ENCODE assay signal across 1 cellular context in the genomic region with DNA sequence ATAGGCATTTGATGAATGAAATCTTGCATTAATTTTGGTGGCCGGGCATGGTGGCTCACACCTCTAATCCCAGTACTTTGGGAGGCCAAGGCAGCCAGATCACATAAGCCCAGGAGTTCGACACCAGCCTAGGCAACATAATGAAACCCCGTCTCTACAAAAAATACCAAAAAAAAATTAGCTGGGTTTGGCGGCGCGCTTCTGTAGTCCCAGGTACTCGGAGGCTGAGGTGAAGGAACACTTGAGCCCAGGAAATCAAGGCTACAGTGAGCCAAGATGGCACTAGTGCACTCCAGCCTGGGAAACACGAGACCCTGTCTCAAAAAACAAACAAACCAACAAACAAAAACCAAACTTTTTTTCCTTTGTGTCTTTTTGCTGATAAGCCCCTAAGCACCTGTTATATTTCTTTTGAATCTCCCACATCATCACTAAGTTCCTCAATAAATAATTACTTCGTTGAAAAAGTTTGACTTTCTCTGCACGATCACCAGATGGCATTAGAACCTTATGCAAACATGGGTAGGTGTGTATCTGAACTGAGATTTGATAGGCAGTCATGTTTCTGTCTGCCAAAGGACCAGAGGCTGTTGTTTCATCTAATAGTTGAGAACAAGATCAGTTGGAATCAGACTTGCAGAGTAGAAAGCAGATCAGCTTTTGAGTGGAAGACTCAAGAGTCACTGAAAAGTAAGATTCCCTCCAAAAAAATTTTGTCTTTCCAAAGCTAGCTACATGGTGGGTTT.
TF ChIP-seq lines count a peak whose summit lies in the region.

No MANE protein-coding gene starts in this region.

TF ChIP-seq in Ishikawa, 13 proteins besides CTCF, POLR2A, EP300 and RAD21 (continued from another document):
- TF ChIP-seq, protein P1, sequence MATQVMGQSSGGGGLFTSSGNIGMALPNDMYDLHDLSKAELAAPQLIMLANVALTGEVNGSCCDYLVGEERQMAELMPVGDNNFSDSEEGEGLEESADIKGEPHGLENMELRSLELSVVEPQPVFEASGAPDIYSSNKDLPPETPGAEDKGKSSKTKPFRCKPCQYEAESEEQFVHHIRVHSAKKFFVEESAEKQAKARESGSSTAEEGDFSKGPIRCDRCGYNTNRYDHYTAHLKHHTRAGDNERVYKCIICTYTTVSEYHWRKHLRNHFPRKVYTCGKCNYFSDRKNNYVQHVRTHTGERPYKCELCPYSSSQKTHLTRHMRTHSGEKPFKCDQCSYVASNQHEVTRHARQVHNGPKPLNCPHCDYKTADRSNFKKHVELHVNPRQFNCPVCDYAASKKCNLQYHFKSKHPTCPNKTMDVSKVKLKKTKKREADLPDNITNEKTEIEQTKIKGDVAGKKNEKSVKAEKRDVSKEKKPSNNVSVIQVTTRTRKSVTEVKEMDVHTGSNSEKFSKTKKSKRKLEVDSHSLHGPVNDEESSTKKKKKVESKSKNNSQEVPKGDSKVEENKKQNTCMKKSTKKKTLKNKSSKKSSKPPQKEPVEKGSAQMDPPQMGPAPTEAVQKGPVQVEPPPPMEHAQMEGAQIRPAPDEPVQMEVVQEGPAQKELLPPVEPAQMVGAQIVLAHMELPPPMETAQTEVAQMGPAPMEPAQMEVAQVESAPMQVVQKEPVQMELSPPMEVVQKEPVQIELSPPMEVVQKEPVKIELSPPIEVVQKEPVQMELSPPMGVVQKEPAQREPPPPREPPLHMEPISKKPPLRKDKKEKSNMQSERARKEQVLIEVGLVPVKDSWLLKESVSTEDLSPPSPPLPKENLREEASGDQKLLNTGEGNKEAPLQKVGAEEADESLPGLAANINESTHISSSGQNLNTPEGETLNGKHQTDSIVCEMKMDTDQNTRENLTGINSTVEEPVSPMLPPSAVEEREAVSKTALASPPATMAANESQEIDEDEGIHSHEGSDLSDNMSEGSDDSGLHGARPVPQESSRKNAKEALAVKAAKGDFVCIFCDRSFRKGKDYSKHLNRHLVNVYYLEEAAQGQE (IDR thresholded peaks at IDR 0.05; ENCODE audit: low read depth), result no peak
- no peak for TF ChIP-seq YY1 (IDR thresholded peaks at IDR 0.05; ENCODE audit: low read depth)
TF ChIP-seq in Ishikawa: peak in this region for 0.
